ENCODE assay signal across 24 cellular contexts in genomic region chr10:92538231-92538958, GRCh38. TPM values are rescaled to one million over a fixed set of nuclear protein-coding genes. Genes with fewer than 3 reads are reported as not detected.
A peak's percentile ranks its signal among the peaks of the same experiment; 100 is the strongest.
DNase-seq lines count a peak whose midpoint lies in the region; TF ChIP-seq lines count a peak whose summit lies in the region.
"Had no signal": no experiment of that assay in that cellular context is flagged by ENCODE, and none has a peak within 500 bp of the region (broad histone marks: within the 10 kb centered on the region; RNA-seq: fewer than 3 reads in every experiment).

No MANE protein-coding gene starts in this region.

- H3K4me1 Mint-ChIP-seq in osteocyte (ENCODE audit: unreplicated experiment): peaks cover 10% of the 10 kb centered on the region

- H3K27me3 Mint-ChIP-seq in osteocyte (ENCODE audit: unreplicated experiment): no peaks in the 10 kb centered on the region
- H3K27me3 Mint-ChIP-seq: activated CD4-positive, alpha-beta T cell treated with anti-CD3 and anti-CD28 coated beads, Interleukin-2, amount 10 ng/mL, durations not matched to agents 7 days and 5 days; activated naive CD8-positive, alpha-beta T cell; CD4-positive, alpha-beta T cell; effector memory CD8-positive, alpha-beta T cell; natural killer cell treated with Interleukin-12 subunit alpha and Interleukin-12 subunit beta and Interleukin-15 and Interleukin-18, amount 100 ng/mL, for 72 hours had no signal

- no peak overlapping the region for H3K4me3 Mint-ChIP-seq in osteocyte (ENCODE audit: unreplicated experiment)
- H3K4me3 Mint-ChIP-seq: activated CD4-positive, alpha-beta T cell treated with anti-CD3 and anti-CD28 coated beads, Interleukin-2, amount 10 ng/mL, durations not matched to agents 7 days and 5 days; activated naive CD8-positive, alpha-beta T cell; CD4-positive, alpha-beta T cell; effector memory CD8-positive, alpha-beta T cell; natural killer cell treated with Interleukin-12 subunit alpha and Interleukin-12 subunit beta and Interleukin-15 and Interleukin-18, amount 100 ng/mL, for 72 hours had no signal

- no peaks in the 10 kb centered on the region for H3K9me3 Mint-ChIP-seq in osteocyte (ENCODE audit: unreplicated experiment)
- H3K9me3 Mint-ChIP-seq: activated CD4-positive, alpha-beta T cell treated with anti-CD3 and anti-CD28 coated beads, Interleukin-2, amount 10 ng/mL, durations not matched to agents 7 days and 5 days; activated T-helper 2 cell treated with anti-CD3 and anti-CD28 coated beads, Interferon-gamma antibody, Interleukin-2, Interleukin-4, amounts not matched to agents 10 μg/mL and 5 μg/mL and 100 μg/mL, durations not matched to agents 14 hours and 24 hours and 36 hours; CD4-positive, alpha-beta T cell; effector memory CD8-positive, alpha-beta T cell; natural killer cell treated with Interleukin-12 subunit alpha and Interleukin-12 subunit beta and Interleukin-15 and Interleukin-18, amount 100 ng/mL, for 72 hours had no signal

- H3K4me3 ChIP-seq in GM12865 (ENCODE audit: low read depth, low read length) (no peak overlapping the region), LNCaP clone FGC (ENCODE audit: low read depth, low read length) (0 out of 2 replicates have a peak overlapping the region, but pooled peaks have one; percentile 14), choroid plexus epithelial cell (ENCODE audit: low read depth, low read length) (no peak overlapping the region)
- H3K4me3 ChIP-seq: thoracic aorta had no signal

- H3K27ac Mint-ChIP-seq in osteocyte (ENCODE audit: unreplicated experiment): peak overlapping the region; percentile 46
- H3K27ac Mint-ChIP-seq: activated CD4-positive, alpha-beta T cell treated with anti-CD3 and anti-CD28 coated beads, Interleukin-2, amount 10 ng/mL, durations not matched to agents 7 days and 5 days; activated naive CD8-positive, alpha-beta T cell; activated T-helper 2 cell treated with anti-CD3 and anti-CD28 coated beads, Interferon-gamma antibody, Interleukin-2, Interleukin-4, amounts not matched to agents 10 μg/mL and 5 μg/mL and 100 μg/mL, durations not matched to agents 14 hours and 24 hours and 36 hours; CD4-positive, alpha-beta T cell; natural killer cell treated with Interleukin-12 subunit alpha and Interleukin-12 subunit beta and Interleukin-15 and Interleukin-18, amount 100 ng/mL, for 72 hours had no signal

- peak; percentile 17 for DNase-seq in GM12865 (ENCODE audit: low read depth)
- DNase-seq in LNCaP clone FGC (ENCODE audit: low read depth): peak; percentile 68
- DNase-seq in choroid plexus epithelial cell (ENCODE audit: low read depth): peak; percentile 36
- no peak for DNase-seq in osteocyte (ENCODE audit: extremely low spot score, unreplicated experiment)
- DNase-seq in CD1c-positive myeloid dendritic cell (ENCODE audit: extremely low spot score): no peak
- DNase-seq in activated CD4-positive, alpha-beta T cell treated with anti-CD3 and anti-CD28 coated beads for 48 hours: no peak
- no peak for DNase-seq in putamen (ENCODE audit: low spot score)
- DNase-seq: activated CD4-positive, alpha-beta T cell treated with anti-CD3 and anti-CD28 coated beads, Interleukin-2, amount 10 ng/mL, durations not matched to agents 7 days and 5 days; activated CD8-positive, alpha-beta memory T cell treated with anti-CD3 and anti-CD28 coated beads, Interleukin-2, amount 50 U/mL, for 4 hours; CD4-positive, alpha-beta T cell; effector memory CD8-positive, alpha-beta T cell; EL; hippocampal formation; left ventricle myocardium superior; NCI-H146; NCI-H510A treated with DMSO at 0.1 percent for 48 hours; right cardiac atrium; SIG-M5; stimulated activated CD4-positive, alpha-beta T cell treated with anti-CD3 and anti-CD28 coated beads, Interleukin-4, amount 100 ng/mL, for 4 hours; stimulated activated naive CD8-positive, alpha-beta T cell treated with anti-CD3 and anti-CD28 coated beads, Interleukin-15, Interleukin-2, amounts not matched to agents 100 U/mL and 50 U/mL, for 24 hours had no signal

- peaks cover 11% of the 10 kb centered on the region for H3K36me3 Mint-ChIP-seq in osteocyte (ENCODE audit: unreplicated experiment)
- H3K36me3 Mint-ChIP-seq: natural killer cell treated with Interleukin-12 subunit alpha and Interleukin-12 subunit beta and Interleukin-15 and Interleukin-18, amount 100 ng/mL, for 72 hours had no signal

- TF ChIP-seq CTCF in GM12865 (IDR thresholded peaks at IDR 0.05; ENCODE audit: insufficient read depth, low read depth, low read length, missing control alignments) (no peak), LNCaP clone FGC (IDR thresholded peaks at IDR 0.05; ENCODE audit: control insufficient read depth, extremely low read depth, insufficient read depth) (no peak), choroid plexus epithelial cell (conservative IDR thresholded peaks at IDR 0.05; ENCODE audit: low read depth, low read length) (no peak), osteocyte (IDR thresholded peaks at IDR 0.05) (no peak)

RNA-seq across cellular contexts. Expression of gene IDE, which starts 35.5 kb away (rescaled TPM):
- 42.4 and 46.1 TPM in 2 replicates for total RNA-seq in osteocyte

RNA-seq across cellular contexts. Expression of gene KIF11, which starts 54.5 kb away (rescaled TPM):
- 9.0 and 9.2 TPM in 2 replicates for total RNA-seq in osteocyte

Comparison
In these comparisons a context has a peak if more than half of its experiments do, and no peak if none do; other contexts are left out.
1. DNase-seq: peak in GM12865 (single experiment), LNCaP clone FGC (single experiment) and choroid plexus epithelial cell (single experiment); none in osteocyte (single experiment), CD1c-positive myeloid dendritic cell (single experiment), activated CD4-positive, alpha-beta T cell treated with anti-CD3 and anti-CD28 coated beads for 48 hours (single experiment) and putamen (single experiment).